ENCODE assay signal across 12 cellular contexts in the genomic region with DNA sequence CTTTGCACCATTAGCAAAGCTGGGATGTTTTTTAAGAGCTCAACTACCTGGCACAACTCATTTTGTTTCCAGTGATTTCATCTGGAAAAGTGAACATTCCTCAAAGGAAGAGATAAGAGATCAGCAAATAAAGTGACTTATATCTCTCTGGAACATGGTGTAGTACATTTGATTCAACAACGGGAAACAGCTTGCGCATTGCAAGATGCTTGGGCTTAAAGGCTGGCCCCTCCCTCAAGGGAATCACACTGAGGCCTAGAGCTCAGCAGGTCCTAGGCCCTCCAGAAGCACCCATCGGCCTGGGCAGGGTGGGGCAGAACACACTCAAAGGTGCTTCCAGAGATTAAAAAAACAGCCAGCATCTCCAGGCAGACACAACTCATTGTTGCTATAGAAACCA.
DNase-seq lines count a peak whose midpoint lies in the region; ATAC-seq and TF ChIP-seq lines count a peak whose summit lies in the region.
"Had no signal": no experiment of that assay in that cellular context is flagged by ENCODE, and none has a peak within 500 bp of the region (broad histone marks: within the 10 kb centered on the region; RNA-seq: fewer than 3 reads in every experiment).

No MANE protein-coding gene starts in this region.

- intact Hi-C loops in left cardiac atrium (cut with DNase I) (no loop called here), Right ventricle myocardium inferior (cut with DNase I) (no loop called here), aorta (cut with DNase I) (no loop called here)

- H3K36me3 Mint-ChIP-seq in naive thymus-derived CD8-positive, alpha-beta T cell, result peaks cover 0 to 6% (median 0%) of the 10 kb centered on the region in 3 donors

- H3K27ac Mint-ChIP-seq in naive thymus-derived CD8-positive, alpha-beta T cell, result peak overlapping the region in 9 of 10 donors; percentile 1 to 85 (median 49)

- no peaks in the 10 kb centered on the region for H3K27me3 Mint-ChIP-seq in naive thymus-derived CD8-positive, alpha-beta T cell

- H3K9me3 ChIP-seq in aorta (ENCODE audit: control insufficient read depth, low read length), result no peaks in the 10 kb centered on the region

- 16 to 18% methylated on average over 3 of the region's 3 CpGs for WGBS in aorta, 2 donors

- no peaks in the 10 kb centered on the region for H3K27me3 ChIP-seq in aorta (ENCODE audit: control insufficient read depth in 1 of 2, insufficient read depth in 2 of 2, low read length in 1 of 2)

- H3K36me3 ChIP-seq in aorta (ENCODE audit: control insufficient read depth in 1 of 2, insufficient read depth in 2 of 2, low read length in 1 of 2), result no peaks in the 10 kb centered on the region

- H3K4me3 ChIP-seq in coronary artery (no peak overlapping the region), aorta (ENCODE audit: low read length in 2 of 2) (no peak overlapping the region)
- H3K4me3 ChIP-seq: GM23248 had no signal

- H3K27ac ChIP-seq in coronary artery, result peak overlapping the region; percentile 58 to 99
- peak overlapping the region in 1 of 2 donors; percentile 85 for H3K27ac ChIP-seq in aorta (ENCODE audit: low read depth in 1 of 2, low read length in 2 of 2)
- H3K27ac ChIP-seq: GM23248 had no signal

- POLR2A ChIA-PET in naive thymus-derived CD8-positive, alpha-beta T cell (lab: Charles Lee), result no interaction called here

- peak in 1 of 2 donors; percentile 32 for ATAC-seq in left cardiac atrium
- no peak for ATAC-seq in Right ventricle myocardium inferior
- ATAC-seq in naive thymus-derived CD8-positive, alpha-beta T cell, result peak in 1 of 2 donors; percentile 46
- ATAC-seq in aorta (ENCODE audit: low FRiP score), result no peak
- ATAC-seq: HepG2 had no signal

- peaks cover 9 to 20% of the 10 kb centered on the region in 2 donors for H3K4me1 ChIP-seq in aorta (ENCODE audit: control insufficient read depth in 1 of 2, insufficient read depth in 2 of 2, low read length in 2 of 2)

- peaks cover 42 to 85% (median 72%) of the 10 kb centered on the region in 4 donors for H3K4me1 Mint-ChIP-seq in naive thymus-derived CD8-positive, alpha-beta T cell

- no peak for TF ChIP-seq CTCF in coronary artery (IDR thresholded peaks at IDR 0.05)

- peak overlapping the region in 3 of 10 donors; percentile 22 to 51 (median 24) for H3K4me3 Mint-ChIP-seq in naive thymus-derived CD8-positive, alpha-beta T cell

- no peaks in the 10 kb centered on the region for H3K9me3 Mint-ChIP-seq in naive thymus-derived CD8-positive, alpha-beta T cell

- DNase-seq in left cardiac atrium (peak; percentile 60), Right ventricle myocardium inferior (ENCODE audit: missing footprints) (no peak), coronary artery (ENCODE audit: low spot score) (no peak), aorta (peak; percentile 38 to 67), medulla oblongata (ENCODE audit: extremely low spot score) (no peak), islet precursor cell (no peak), NCI-H345 (lab: John Stamatoyannopoulos, UW) (no peak)
- DNase-seq in naive thymus-derived CD8-positive, alpha-beta T cell, result no peak
- DNase-seq: NCI-H1436 treated with DMSO at 0.1 percent for 48 hours, small intestine had no signal

Comparison
In these comparisons a context has a peak if more than half of its experiments do, and no peak if none do; other contexts are left out.
1. DNase-seq: peak in left cardiac atrium (single experiment) and aorta (2 of 2); none in Right ventricle myocardium inferior (single experiment), coronary artery (single experiment), naive thymus-derived CD8-positive, alpha-beta T cell (0 of 10), medulla oblongata (single experiment), islet precursor cell (single experiment) and NCI-H345 (single experiment).